In the genomic region with DNA sequence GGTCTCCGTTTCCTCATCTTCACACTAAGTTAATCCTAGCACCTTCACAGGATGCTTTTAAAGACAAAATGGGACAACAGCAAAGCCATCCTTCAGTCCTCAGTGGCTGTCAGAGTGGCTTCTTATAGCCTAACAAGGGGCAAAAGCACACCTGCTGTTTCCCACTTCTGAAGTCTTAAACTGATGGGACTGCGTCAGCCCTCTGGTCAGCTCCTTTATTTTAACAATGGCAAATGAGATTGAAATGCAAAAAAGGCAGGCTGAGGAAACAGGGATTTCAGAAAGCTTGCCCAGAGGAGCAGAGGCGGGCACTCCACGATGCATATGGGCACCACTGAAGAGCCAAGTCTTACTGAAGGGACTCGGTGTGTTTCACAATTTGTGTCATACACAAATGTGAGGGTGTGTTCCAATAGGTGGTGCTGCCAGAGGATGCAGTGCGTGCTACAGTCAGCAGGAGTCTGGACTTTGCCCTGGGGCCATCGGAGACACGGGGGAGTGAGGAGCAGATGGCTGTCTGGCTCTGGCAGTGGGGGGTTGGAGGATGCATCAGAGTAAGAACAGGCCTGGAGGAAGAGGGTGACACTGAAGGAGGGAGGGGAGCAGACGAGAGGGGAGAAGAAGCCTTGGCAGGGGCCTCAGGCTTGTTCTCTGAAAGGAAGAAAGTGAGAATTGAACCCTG, we compare ENCODE assay signal across 15 cellular contexts. TPM values are rescaled to one million over a fixed set of nuclear protein-coding genes. Genes with fewer than 3 reads are reported as not detected.
DNase-seq lines count a peak whose midpoint lies in the region; TF ChIP-seq lines count a peak whose summit lies in the region.
"Had no signal": no experiment of that assay in that cellular context is flagged by ENCODE, and none has a peak within 500 bp of the region (broad histone marks: within the 10 kb centered on the region; RNA-seq: fewer than 3 reads in every experiment).

No MANE protein-coding gene starts in this region.

- H3K9ac ChIP-seq in neural progenitor cell: no peak overlapping the region

- peaks cover 3% of the 10 kb centered on the region for H3K27me3 Mint-ChIP-seq in neural progenitor cell (ENCODE audit: insufficient read depth, low read depth)
- H3K27me3 Mint-ChIP-seq: effector memory CD8-positive, alpha-beta T cell; T-helper 17 cell had no signal

- peaks cover 3% of the 10 kb centered on the region for H3K36me3 Mint-ChIP-seq in neural progenitor cell

- H3K9me3 ChIP-seq in neural progenitor cell (ENCODE audit: low read depth): no peaks in the 10 kb centered on the region
- H3K9me3 ChIP-seq: ovary, tibial nerve had no signal

- TF ChIP-seq CTCF in HFF-Myc (IDR thresholded peaks at IDR 0.05; ENCODE audit: low read depth, low read length, missing control alignments) (no peak), epithelial cell of esophagus (IDR thresholded peaks at IDR 0.05; ENCODE audit: insufficient read depth, low read depth, low read length, missing control alignments) (peak; percentile 3), neural progenitor cell (IDR thresholded peaks at IDR 0.05) (no peak)

- no peaks in the 10 kb centered on the region for H3K9me3 Mint-ChIP-seq in neural progenitor cell

- no peak overlapping the region for H3K4me3 Mint-ChIP-seq in neural progenitor cell
- H3K4me3 Mint-ChIP-seq: effector memory CD8-positive, alpha-beta T cell; T-helper 17 cell had no signal

- no peak overlapping the region for H2AFZ ChIP-seq in neural progenitor cell (replicated peaks)

- peaks cover 18% of the 10 kb centered on the region for H3K4me1 ChIP-seq in neural progenitor cell
- H3K4me1 ChIP-seq: tibial nerve had no signal

- no peak overlapping the region for H3K4me3 ChIP-seq in HFF-Myc (replicated peaks; ENCODE audit: low read depth, low read length)
- H3K4me3 ChIP-seq in epithelial cell of esophagus (ENCODE audit: low read length): no peak overlapping the region
- H3K4me3 ChIP-seq in neural progenitor cell: no peak overlapping the region
- H3K4me3 ChIP-seq: ovary, tibial nerve had no signal

- H4K20me1 ChIP-seq in neural progenitor cell (ENCODE audit: low read depth): no peaks in the 10 kb centered on the region

- H3K4me2 ChIP-seq in neural progenitor cell: peak overlapping the region; percentile 40

- peaks cover 18% of the 10 kb centered on the region for H3K4me1 Mint-ChIP-seq in neural progenitor cell
- H3K4me1 Mint-ChIP-seq: T-helper 17 cell had no signal

- H3K27ac ChIP-seq in neural progenitor cell: no peak overlapping the region
- H3K27ac ChIP-seq: tibial nerve had no signal

- no peaks in the 10 kb centered on the region for H3F3A ChIP-seq in neural progenitor cell (ENCODE audit: low read depth)

- no peaks in the 10 kb centered on the region for H3K79me2 ChIP-seq in neural progenitor cell (ENCODE audit: low read depth)

- no peaks in the 10 kb centered on the region for H3K27me3 ChIP-seq in neural progenitor cell
- H3K27me3 ChIP-seq: ovary, tibial nerve had no signal

- H3K27ac Mint-ChIP-seq in neural progenitor cell: no peak overlapping the region
- H3K27ac Mint-ChIP-seq: effector memory CD8-positive, alpha-beta T cell; T-helper 17 cell had no signal

- DNase-seq in HFF-Myc (ENCODE audit: extremely low read depth, low read depth): peak; percentile 4
- DNase-seq in NCI-H526 treated with DMSO at 0.1 percent for 48 hours (lab: John Stamatoyannopoulos, UW): peak; percentile 60
- DNase-seq in epithelial cell of esophagus (ENCODE audit: low read depth): peak; percentile 33
- DNase-seq in neural progenitor cell (ENCODE audit: low spot score): peak; percentile 42
- no peak for DNase-seq in T-helper 1 cell
- DNase-seq in A172 (ENCODE audit: low spot score): no peak
- no peak for DNase-seq in activated CD4-positive, CD25-positive, alpha-beta regulatory T cell treated with anti-CD3 and anti-CD28 coated beads, Interleukin-2, amount 50 U/mL, for 72 hours
- DNase-seq: activated CD4-positive, alpha-beta T cell treated with anti-CD3 and anti-CD28 coated beads, Interleukin-2, amount 50 U/mL, for 48 hours; activated effector memory CD4-positive, alpha-beta T cell treated with Interleukin-2 at 50 U/mL for 16 hours; effector memory CD8-positive, alpha-beta T cell; head of caudate nucleus; T-helper 17 cell had no signal

- H3K36me3 ChIP-seq in neural progenitor cell: no peaks in the 10 kb centered on the region
- H3K36me3 ChIP-seq: ovary, tibial nerve had no signal

RNA-seq across cellular contexts. Expression of a gene that starts 47.3 kb away (rescaled TPM):
- total RNA-seq in neural progenitor cell (ENCODE audit: low replicate concordance): 5.1 and 16.6 TPM in 2 replicates
- total RNA-seq in A172 (2014; rRNA removed; shearing (Covaris generic)): 0.19 and 0.91 TPM in 2 replicates
- total RNA-seq: OCI-LY7 had no signal

Comparison
In these comparisons a context has a peak if more than half of its experiments do, and no peak if none do; other contexts are left out.
1. DNase-seq: peak in HFF-Myc (single experiment), NCI-H526 treated with DMSO at 0.1 percent for 48 hours (single experiment), epithelial cell of esophagus (single experiment) and neural progenitor cell (single experiment); none in T-helper 1 cell (0 of 5), A172 (single experiment) and activated CD4-positive, CD25-positive, alpha-beta regulatory T cell treated with anti-CD3 and anti-CD28 coated beads, Interleukin-2, amount 50 U/mL, for 72 hours (single experiment).